Comparison of ENCODE assay signal across 1 cellular context in the genomic region with DNA sequence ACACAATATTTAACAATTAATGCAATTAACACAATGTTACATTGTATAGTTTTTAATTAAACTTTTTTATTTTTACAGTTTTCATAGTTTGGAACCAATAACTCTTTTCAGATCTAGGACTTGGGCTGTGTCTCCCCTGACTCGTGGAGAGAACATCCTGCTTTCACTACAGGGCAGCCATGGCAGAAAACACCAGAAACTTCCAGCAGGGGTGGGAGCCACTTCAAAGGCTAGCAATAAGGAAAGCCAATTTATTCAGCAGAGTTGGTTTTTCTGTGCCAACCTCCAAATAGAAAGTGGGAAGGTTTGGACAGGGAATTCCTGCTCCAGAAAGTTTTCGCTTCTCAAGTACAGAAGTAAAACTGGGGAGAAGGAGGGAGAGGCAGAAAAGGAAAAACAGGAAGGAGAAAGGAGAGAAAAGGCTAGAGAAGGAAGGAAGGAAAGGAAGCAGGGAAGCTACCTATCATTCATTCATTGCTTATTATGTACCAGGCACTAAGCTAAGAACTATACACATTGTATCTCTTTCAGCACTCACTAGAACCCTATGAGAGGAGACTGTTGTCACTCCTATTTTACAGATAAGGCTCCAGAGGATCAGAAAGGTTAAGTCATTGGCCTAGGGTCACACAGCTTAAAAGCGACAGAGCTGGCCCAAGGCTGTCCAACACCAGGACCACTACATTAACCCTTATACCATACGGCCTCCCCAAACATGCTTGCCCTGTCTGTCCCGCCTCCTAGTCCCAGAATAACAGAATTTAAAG.
TF ChIP-seq lines count a peak whose summit lies in the region.

No MANE protein-coding gene starts in this region.

TF ChIP-seq in HepG2, 621 proteins besides CTCF, POLR2A, EP300 and RAD21:
- no peak for TF ChIP-seq MAF1 (CRISPR knock-in tag; IDR thresholded peaks at IDR 0.05; ENCODE audit: borderline replicate concordance)
- TF ChIP-seq ZNF768 (CRISPR knock-in tag; IDR thresholded peaks at IDR 0.05): peak; percentile 86; the same call in 1 of the 2 replicates
- peak; percentile 76 for TF ChIP-seq ZMYM3 (CRISPR knock-in tag; IDR thresholded peaks at IDR 0.05)
